Comparison of ENCODE assay signal across 1 cellular context in the genomic region with DNA sequence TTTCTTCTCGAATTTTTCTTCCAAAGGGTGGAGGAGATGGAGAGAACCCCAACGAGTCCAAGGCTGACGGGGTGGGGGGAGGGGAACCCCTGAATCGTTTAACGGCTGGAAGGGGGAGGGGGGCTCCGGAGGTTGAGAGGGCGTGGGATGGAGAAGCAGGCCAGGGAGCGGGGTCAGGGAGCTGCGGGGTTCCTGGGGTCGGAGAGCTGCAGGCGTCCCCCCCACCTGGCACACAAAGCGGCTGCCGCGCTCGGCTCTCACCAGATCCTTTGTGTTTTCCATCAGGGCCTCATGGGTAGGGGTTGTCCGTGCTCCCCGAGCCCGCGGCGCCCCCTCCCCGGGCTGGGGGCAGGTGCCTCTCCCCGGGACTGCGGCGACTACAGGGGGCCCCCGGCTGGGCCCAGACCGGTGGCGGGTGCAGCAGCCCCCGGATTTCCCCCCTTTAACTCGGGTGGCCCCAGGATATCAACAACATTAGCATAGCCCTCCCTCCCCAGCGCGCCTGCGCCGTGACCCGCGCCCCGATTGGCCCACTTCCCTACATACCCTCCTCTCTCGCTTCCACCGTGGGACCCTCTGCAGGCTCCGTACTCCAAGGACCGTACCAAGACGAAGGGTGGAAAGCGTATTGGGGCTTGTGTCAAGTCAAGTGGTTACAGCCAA.
TF ChIP-seq lines count a peak whose summit lies in the region.

A gene (minus strand): TSS at position 476 of the 663 bp plus-strand sequence. CDS start 34,888 bp downstream, outside the sequence.

TF ChIP-seq in HepG2, 621 proteins besides CTCF, POLR2A, EP300 and RAD21 (continued from another document and continues in another):
- no peak; the same call in 1 of the 2 replicates for TF ChIP-seq ZNF350 (CRISPR knock-in tag; IDR thresholded peaks at IDR 0.05; ENCODE audit: borderline replicate concordance, low read depth)
- no peak for TF ChIP-seq CBX1 (IDR thresholded peaks at IDR 0.05; ENCODE audit: low read depth)
- TF ChIP-seq NBN (conservative IDR thresholded peaks at IDR 0.05): no peak
- TF ChIP-seq, protein P1, sequence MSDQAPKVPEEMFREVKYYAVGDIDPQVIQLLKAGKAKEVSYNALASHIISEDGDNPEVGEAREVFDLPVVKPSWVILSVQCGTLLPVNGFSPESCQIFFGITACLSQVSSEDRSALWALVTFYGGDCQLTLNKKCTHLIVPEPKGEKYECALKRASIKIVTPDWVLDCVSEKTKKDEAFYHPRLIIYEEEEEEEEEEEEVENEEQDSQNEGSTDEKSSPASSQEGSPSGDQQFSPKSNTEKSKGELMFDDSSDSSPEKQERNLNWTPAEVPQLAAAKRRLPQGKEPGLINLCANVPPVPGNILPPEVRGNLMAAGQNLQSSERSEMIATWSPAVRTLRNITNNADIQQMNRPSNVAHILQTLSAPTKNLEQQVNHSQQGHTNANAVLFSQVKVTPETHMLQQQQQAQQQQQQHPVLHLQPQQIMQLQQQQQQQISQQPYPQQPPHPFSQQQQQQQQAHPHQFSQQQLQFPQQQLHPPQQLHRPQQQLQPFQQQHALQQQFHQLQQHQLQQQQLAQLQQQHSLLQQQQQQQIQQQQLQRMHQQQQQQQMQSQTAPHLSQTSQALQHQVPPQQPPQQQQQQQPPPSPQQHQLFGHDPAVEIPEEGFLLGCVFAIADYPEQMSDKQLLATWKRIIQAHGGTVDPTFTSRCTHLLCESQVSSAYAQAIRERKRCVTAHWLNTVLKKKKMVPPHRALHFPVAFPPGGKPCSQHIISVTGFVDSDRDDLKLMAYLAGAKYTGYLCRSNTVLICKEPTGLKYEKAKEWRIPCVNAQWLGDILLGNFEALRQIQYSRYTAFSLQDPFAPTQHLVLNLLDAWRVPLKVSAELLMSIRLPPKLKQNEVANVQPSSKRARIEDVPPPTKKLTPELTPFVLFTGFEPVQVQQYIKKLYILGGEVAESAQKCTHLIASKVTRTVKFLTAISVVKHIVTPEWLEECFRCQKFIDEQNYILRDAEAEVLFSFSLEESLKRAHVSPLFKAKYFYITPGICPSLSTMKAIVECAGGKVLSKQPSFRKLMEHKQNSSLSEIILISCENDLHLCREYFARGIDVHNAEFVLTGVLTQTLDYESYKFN (CRISPR knock-in tag; conservative IDR thresholded peaks at IDR 0.05): no peak; the same call in 1 of the 2 replicates
- peak; percentile 50; the same call in 1 of the 2 replicates for TF ChIP-seq ZBTB1 (CRISPR knock-in tag; IDR thresholded peaks at IDR 0.05; ENCODE audit: borderline replicate concordance)
- TF ChIP-seq, protein P2, sequence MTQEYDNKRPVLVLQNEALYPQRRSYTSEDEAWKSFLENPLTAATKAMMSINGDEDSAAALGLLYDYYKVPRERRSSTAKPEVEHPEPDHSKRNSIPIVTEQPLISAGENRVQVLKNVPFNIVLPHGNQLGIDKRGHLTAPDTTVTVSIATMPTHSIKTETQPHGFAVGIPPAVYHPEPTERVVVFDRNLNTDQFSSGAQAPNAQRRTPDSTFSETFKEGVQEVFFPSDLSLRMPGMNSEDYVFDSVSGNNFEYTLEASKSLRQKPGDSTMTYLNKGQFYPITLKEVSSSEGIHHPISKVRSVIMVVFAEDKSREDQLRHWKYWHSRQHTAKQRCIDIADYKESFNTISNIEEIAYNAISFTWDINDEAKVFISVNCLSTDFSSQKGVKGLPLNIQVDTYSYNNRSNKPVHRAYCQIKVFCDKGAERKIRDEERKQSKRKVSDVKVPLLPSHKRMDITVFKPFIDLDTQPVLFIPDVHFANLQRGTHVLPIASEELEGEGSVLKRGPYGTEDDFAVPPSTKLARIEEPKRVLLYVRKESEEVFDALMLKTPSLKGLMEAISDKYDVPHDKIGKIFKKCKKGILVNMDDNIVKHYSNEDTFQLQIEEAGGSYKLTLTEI (CRISPR knock-in tag; conservative IDR thresholded peaks at IDR 0.05): no peak
- no peak for TF ChIP-seq SUZ12 (IDR thresholded peaks at IDR 0.05; ENCODE audit: low read depth, low read length)
- 0 out of 2 replicates have a peak, but pooled peaks have one; percentile 13 for TF ChIP-seq ZNF703 (CRISPR knock-in tag; IDR thresholded peaks at IDR 0.05; ENCODE audit: borderline replicate concordance)
- no peak for TF ChIP-seq AHR (CRISPR knock-in tag; IDR thresholded peaks at IDR 0.05)
- peak; percentile 93 for TF ChIP-seq ZC3H13 (CRISPR knock-in tag; IDR thresholded peaks at IDR 0.05)
- no peak for TF ChIP-seq PHF21A (CRISPR knock-in tag; IDR thresholded peaks at IDR 0.05)
- TF ChIP-seq ZNF720 (CRISPR knock-in tag; IDR thresholded peaks at IDR 0.05): no peak
- TF ChIP-seq, protein P3, sequence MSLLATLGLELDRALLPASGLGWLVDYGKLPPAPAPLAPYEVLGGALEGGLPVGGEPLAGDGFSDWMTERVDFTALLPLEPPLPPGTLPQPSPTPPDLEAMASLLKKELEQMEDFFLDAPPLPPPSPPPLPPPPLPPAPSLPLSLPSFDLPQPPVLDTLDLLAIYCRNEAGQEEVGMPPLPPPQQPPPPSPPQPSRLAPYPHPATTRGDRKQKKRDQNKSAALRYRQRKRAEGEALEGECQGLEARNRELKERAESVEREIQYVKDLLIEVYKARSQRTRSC (CRISPR knock-in tag; IDR thresholded peaks at IDR 0.05; ENCODE audit: low read depth): no peak
- TF ChIP-seq SNAPC2 (CRISPR knock-in tag; IDR thresholded peaks at IDR 0.05): no peak
- TF ChIP-seq KDM5A (IDR thresholded peaks at IDR 0.05; ENCODE audit: borderline replicate concordance, low read length): peak; percentile 62; the same call in 1 of the 2 replicates
- no peak for TF ChIP-seq SP4 (CRISPR knock-in tag; IDR thresholded peaks at IDR 0.05)
- TF ChIP-seq, protein P4, sequence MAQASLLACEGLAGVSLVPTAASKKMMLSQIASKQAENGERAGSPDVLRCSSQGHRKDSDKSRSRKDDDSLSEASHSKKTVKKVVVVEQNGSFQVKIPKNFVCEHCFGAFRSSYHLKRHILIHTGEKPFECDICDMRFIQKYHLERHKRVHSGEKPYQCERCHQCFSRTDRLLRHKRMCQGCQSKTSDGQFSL (CRISPR knock-in tag; IDR thresholded peaks at IDR 0.05): peak; percentile 64; the same call in 1 of the 2 replicates
- peak; percentile 12; the same call in 1 of the 2 replicates for TF ChIP-seq ZSCAN9 (CRISPR knock-in tag; IDR thresholded peaks at IDR 0.05; ENCODE audit: borderline replicate concordance)
- TF ChIP-seq, protein P5, sequence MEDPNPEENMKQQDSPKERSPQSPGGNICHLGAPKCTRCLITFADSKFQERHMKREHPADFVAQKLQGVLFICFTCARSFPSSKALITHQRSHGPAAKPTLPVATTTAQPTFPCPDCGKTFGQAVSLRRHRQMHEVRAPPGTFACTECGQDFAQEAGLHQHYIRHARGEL (CRISPR knock-in tag; IDR thresholded peaks at IDR 0.05): 0 out of 2 replicates have a peak, but pooled peaks have one; percentile 49
- no peak for TF ChIP-seq PAF1 (CRISPR knock-in tag; IDR thresholded peaks at IDR 0.05)
- TF ChIP-seq SAP130 (CRISPR knock-in tag; IDR thresholded peaks at IDR 0.05; ENCODE audit: low read depth): no peak; the same call in 1 of the 2 replicates
- peak; percentile 25; the same call in 1 of the 2 replicates for TF ChIP-seq CHCHD3 (CRISPR knock-in tag; IDR thresholded peaks at IDR 0.05)
- no peak for TF ChIP-seq ZNF768 (CRISPR knock-in tag; IDR thresholded peaks at IDR 0.05)
- 0 out of 2 replicates have a peak, but pooled peaks have one; percentile 5 for TF ChIP-seq ZNF331 (CRISPR knock-in tag; IDR thresholded peaks at IDR 0.05)
- TF ChIP-seq ZC3H4 (CRISPR knock-in tag; IDR thresholded peaks at IDR 0.05; ENCODE audit: borderline replicate concordance): no peak
- peak; percentile 13; the same call in 1 of the 2 replicates for TF ChIP-seq ZKSCAN8 (CRISPR knock-in tag; IDR thresholded peaks at IDR 0.05; ENCODE audit: borderline replicate concordance)
- no peak for TF ChIP-seq KDM1A (CRISPR knock-in tag; IDR thresholded peaks at IDR 0.05)
- TF ChIP-seq ZNF367 (CRISPR knock-in tag; IDR thresholded peaks at IDR 0.05; ENCODE audit: borderline replicate concordance): no peak
- TF ChIP-seq, protein P6, sequence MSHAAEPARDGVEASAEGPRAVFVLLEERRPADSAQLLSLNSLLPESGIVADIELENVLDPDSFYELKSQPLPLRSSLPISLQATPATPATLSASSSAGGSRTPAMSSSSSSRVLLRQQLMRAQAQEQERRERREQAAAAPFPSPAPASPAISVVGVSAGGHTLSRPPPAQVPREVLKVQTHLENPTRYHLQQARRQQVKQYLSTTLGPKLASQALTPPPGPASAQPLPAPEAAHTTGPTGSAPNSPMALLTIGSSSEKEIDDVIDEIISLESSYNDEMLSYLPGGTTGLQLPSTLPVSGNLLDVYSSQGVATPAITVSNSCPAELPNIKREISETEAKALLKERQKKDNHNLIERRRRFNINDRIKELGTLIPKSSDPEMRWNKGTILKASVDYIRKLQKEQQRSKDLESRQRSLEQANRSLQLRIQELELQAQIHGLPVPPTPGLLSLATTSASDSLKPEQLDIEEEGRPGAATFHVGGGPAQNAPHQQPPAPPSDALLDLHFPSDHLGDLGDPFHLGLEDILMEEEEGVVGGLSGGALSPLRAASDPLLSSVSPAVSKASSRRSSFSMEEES (CRISPR knock-in tag; IDR thresholded peaks at IDR 0.05): no peak
- no peak; the same call in 1 of the 2 replicates for TF ChIP-seq ZSCAN29 (CRISPR knock-in tag; conservative IDR thresholded peaks at IDR 0.05)
- TF ChIP-seq NFRKB (IDR thresholded peaks at IDR 0.05): no peak
- no peak for TF ChIP-seq ZNF230 (CRISPR knock-in tag; IDR thresholded peaks at IDR 0.05)
- no peak for TF ChIP-seq ZNF20 (CRISPR knock-in tag; IDR thresholded peaks at IDR 0.05)
- no peak for TF ChIP-seq RARG (CRISPR knock-in tag; IDR thresholded peaks at IDR 0.05; ENCODE audit: low read depth)
- TF ChIP-seq NFE2 (CRISPR knock-in tag; IDR thresholded peaks at IDR 0.05): no peak
- TF ChIP-seq, protein P7, sequence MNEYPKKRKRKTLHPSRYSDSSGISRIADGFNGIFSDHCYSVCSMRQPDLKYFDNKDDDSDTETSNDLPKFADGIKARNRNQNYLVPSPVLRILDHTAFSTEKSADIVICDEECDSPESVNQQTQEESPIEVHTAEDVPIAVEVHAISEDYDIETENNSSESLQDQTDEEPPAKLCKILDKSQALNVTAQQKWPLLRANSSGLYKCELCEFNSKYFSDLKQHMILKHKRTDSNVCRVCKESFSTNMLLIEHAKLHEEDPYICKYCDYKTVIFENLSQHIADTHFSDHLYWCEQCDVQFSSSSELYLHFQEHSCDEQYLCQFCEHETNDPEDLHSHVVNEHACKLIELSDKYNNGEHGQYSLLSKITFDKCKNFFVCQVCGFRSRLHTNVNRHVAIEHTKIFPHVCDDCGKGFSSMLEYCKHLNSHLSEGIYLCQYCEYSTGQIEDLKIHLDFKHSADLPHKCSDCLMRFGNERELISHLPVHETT (CRISPR knock-in tag; conservative IDR thresholded peaks at IDR 0.05): no peak
- TF ChIP-seq ZNF263 (CRISPR knock-in tag; IDR thresholded peaks at IDR 0.05): no peak; the same call in 1 of the 2 replicates
- TF ChIP-seq NFYB (CRISPR knock-in tag; IDR thresholded peaks at IDR 0.05): peak; percentile 76
- no peak for TF ChIP-seq BHLHE40 (IDR thresholded peaks at IDR 0.05; ENCODE audit: low read length)
- no peak for TF ChIP-seq MAF1 (CRISPR knock-in tag; IDR thresholded peaks at IDR 0.05; ENCODE audit: borderline replicate concordance)
- no peak for TF ChIP-seq HMGA1 (CRISPR knock-in tag; conservative IDR thresholded peaks at IDR 0.05)
- TF ChIP-seq HNRNPL (IDR thresholded peaks at IDR 0.05; ENCODE audit: low read depth, low read length): no peak
- TF ChIP-seq, protein P8, sequence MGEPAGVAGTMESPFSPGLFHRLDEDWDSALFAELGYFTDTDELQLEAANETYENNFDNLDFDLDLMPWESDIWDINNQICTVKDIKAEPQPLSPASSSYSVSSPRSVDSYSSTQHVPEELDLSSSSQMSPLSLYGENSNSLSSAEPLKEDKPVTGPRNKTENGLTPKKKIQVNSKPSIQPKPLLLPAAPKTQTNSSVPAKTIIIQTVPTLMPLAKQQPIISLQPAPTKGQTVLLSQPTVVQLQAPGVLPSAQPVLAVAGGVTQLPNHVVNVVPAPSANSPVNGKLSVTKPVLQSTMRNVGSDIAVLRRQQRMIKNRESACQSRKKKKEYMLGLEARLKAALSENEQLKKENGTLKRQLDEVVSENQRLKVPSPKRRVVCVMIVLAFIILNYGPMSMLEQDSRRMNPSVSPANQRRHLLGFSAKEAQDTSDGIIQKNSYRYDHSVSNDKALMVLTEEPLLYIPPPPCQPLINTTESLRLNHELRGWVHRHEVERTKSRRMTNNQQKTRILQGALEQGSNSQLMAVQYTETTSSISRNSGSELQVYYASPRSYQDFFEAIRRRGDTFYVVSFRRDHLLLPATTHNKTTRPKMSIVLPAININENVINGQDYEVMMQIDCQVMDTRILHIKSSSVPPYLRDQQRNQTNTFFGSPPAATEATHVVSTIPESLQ (CRISPR knock-in tag; conservative IDR thresholded peaks at IDR 0.05): 0 out of 2 replicates have a peak, but pooled peaks have one; percentile 3
- TF ChIP-seq PPARG (CRISPR knock-in tag; conservative IDR thresholded peaks at IDR 0.05): no peak; the same call in 1 of the 2 replicates
- no peak for TF ChIP-seq ZNF709 (CRISPR knock-in tag; IDR thresholded peaks at IDR 0.05)
- TF ChIP-seq SRY (CRISPR knock-in tag; IDR thresholded peaks at IDR 0.05): peak; percentile 33; the same call in 1 of the 2 replicates
- TF ChIP-seq, protein P9, sequence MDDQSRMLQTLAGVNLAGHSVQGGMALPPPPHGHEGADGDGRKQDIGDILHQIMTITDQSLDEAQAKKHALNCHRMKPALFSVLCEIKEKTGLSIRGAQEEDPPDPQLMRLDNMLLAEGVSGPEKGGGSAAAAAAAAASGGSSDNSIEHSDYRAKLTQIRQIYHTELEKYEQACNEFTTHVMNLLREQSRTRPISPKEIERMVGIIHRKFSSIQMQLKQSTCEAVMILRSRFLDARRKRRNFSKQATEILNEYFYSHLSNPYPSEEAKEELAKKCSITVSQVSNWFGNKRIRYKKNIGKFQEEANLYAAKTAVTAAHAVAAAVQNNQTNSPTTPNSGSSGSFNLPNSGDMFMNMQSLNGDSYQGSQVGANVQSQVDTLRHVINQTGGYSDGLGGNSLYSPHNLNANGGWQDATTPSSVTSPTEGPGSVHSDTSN (CRISPR knock-in tag; IDR thresholded peaks at IDR 0.05; ENCODE audit: borderline replicate concordance): no peak
- TF ChIP-seq, protein P10, sequence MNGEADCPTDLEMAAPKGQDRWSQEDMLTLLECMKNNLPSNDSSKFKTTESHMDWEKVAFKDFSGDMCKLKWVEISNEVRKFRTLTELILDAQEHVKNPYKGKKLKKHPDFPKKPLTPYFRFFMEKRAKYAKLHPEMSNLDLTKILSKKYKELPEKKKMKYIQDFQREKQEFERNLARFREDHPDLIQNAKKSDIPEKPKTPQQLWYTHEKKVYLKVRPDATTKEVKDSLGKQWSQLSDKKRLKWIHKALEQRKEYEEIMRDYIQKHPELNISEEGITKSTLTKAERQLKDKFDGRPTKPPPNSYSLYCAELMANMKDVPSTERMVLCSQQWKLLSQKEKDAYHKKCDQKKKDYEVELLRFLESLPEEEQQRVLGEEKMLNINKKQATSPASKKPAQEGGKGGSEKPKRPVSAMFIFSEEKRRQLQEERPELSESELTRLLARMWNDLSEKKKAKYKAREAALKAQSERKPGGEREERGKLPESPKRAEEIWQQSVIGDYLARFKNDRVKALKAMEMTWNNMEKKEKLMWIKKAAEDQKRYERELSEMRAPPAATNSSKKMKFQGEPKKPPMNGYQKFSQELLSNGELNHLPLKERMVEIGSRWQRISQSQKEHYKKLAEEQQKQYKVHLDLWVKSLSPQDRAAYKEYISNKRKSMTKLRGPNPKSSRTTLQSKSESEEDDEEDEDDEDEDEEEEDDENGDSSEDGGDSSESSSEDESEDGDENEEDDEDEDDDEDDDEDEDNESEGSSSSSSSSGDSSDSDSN (CRISPR knock-in tag; IDR thresholded peaks at IDR 0.05): no peak
- TF ChIP-seq PTBP1 (IDR thresholded peaks at IDR 0.05; ENCODE audit: low read depth, low read length, poor library complexity, severe bottlenecking): no peak
- peak; percentile 14; the same call in 1 of the 2 replicates for TF ChIP-seq ERF (CRISPR knock-in tag; IDR thresholded peaks at IDR 0.05)
- TF ChIP-seq ZNF564 (CRISPR knock-in tag; IDR thresholded peaks at IDR 0.05): no peak; the same call in 1 of the 2 replicates
- no peak; the same call in 1 of the 2 replicates for TF ChIP-seq FOSL2 (CRISPR knock-in tag; IDR thresholded peaks at IDR 0.05)
